15 cellular contexts compared by ENCODE assay signal in genomic region chr3:64616953-64617352, GRCh38.
"Had no signal": no experiment of that assay in that cellular context is flagged by ENCODE, and none has a peak within 500 bp of the region (broad histone marks: within the 10 kb centered on the region; RNA-seq: fewer than 3 reads in every experiment).

No MANE protein-coding gene starts in this region.

- H3K9me3 ChIP-seq: adrenal gland, thyroid gland, uterus had no signal

- H3K4me1 ChIP-seq: foreskin keratinocyte, thyroid gland had no signal

- H3K9me3 Mint-ChIP-seq: activated CD4-positive, alpha-beta memory T cell treated with anti-CD3 and anti-CD28 coated beads for 36 hours; activated naive CD4-positive, alpha-beta T cell treated with anti-CD3 and anti-CD28 coated beads, Interleukin-2, amount 50 U/mL, for 24 hours; activated T-cell treated with anti-CD3 and anti-CD28 coated beads, Interleukin-2, amount 50 U/mL, for 4 hours; neural crest cell had no signal

- H3K36me3 Mint-ChIP-seq: activated CD4-positive, alpha-beta memory T cell treated with anti-CD3 and anti-CD28 coated beads for 36 hours; activated naive CD4-positive, alpha-beta T cell treated with anti-CD3 and anti-CD28 coated beads, Interleukin-2, amount 50 U/mL, for 24 hours; stimulated activated memory B cell treated with anti-CD40 and anti-IgM and Interleukin-4, amounts not matched to agents 10 μg/mL and 1 μg/mL and 100 μg/mL, for 72 hours had no signal

- H3K36me3 ChIP-seq: uterus, WERI-Rb-1 had no signal

- DNase-seq: activated CD4-positive, alpha-beta memory T cell treated with anti-CD3 and anti-CD28 coated beads for 36 hours; activated effector memory CD4-positive, alpha-beta T cell treated with anti-CD3 and anti-CD28 coated beads, Interleukin-2, amount 50 U/mL, for 16 hours; activated T-cell treated with anti-CD3 and anti-CD28 coated beads, Interleukin-2, amount 50 U/mL, for 4 hours; adrenal gland; foreskin keratinocyte; hippocampal formation; kidney; thyroid gland; WERI-Rb-1 had no signal

- H3K4me1 Mint-ChIP-seq: activated naive CD4-positive, alpha-beta T cell treated with anti-CD3 and anti-CD28 coated beads, Interleukin-2, amount 50 U/mL, for 24 hours; neural crest cell; stimulated activated memory B cell treated with anti-CD40 and anti-IgM and Interleukin-4, amounts not matched to agents 10 μg/mL and 1 μg/mL and 100 μg/mL, for 72 hours had no signal

- H3K27ac Mint-ChIP-seq: activated CD4-positive, alpha-beta memory T cell treated with anti-CD3 and anti-CD28 coated beads for 36 hours; activated naive CD4-positive, alpha-beta T cell treated with anti-CD3 and anti-CD28 coated beads, Interleukin-2, amount 50 U/mL, for 24 hours; mesothelial cell of epicardium; stimulated activated memory B cell treated with anti-CD40 and anti-IgM and Interleukin-4, amounts not matched to agents 10 μg/mL and 1 μg/mL and 100 μg/mL, for 72 hours had no signal

- H3K27ac ChIP-seq: adrenal gland, foreskin keratinocyte, thyroid gland, WERI-Rb-1 had no signal

- H3K4me3 ChIP-seq: adrenal gland, thyroid gland, uterus had no signal

- H3K27me3 ChIP-seq: adrenal gland, thyroid gland, uterus had no signal

- H3K4me3 Mint-ChIP-seq: activated CD4-positive, alpha-beta memory T cell treated with anti-CD3 and anti-CD28 coated beads for 36 hours; activated naive CD4-positive, alpha-beta T cell treated with anti-CD3 and anti-CD28 coated beads, Interleukin-2, amount 50 U/mL, for 24 hours; activated T-cell treated with anti-CD3 and anti-CD28 coated beads, Interleukin-2, amount 50 U/mL, for 4 hours; mesothelial cell of epicardium; neural crest cell; stimulated activated memory B cell treated with anti-CD40 and anti-IgM and Interleukin-4, amounts not matched to agents 10 μg/mL and 1 μg/mL and 100 μg/mL, for 72 hours had no signal

- H3K27me3 Mint-ChIP-seq: activated CD4-positive, alpha-beta memory T cell treated with anti-CD3 and anti-CD28 coated beads for 36 hours; activated naive CD4-positive, alpha-beta T cell treated with anti-CD3 and anti-CD28 coated beads, Interleukin-2, amount 50 U/mL, for 24 hours; stimulated activated memory B cell treated with anti-CD40 and anti-IgM and Interleukin-4, amounts not matched to agents 10 μg/mL and 1 μg/mL and 100 μg/mL, for 72 hours had no signal

- ATAC-seq: activated T-cell treated with anti-CD3 and anti-CD28 coated beads, Interleukin-2, amount 50 U/mL, for 4 hours; foreskin keratinocyte; SK-N-SH treated with all-trans-retinoic acid at 6 μM for 48 hours; stimulated activated memory B cell treated with anti-CD40 and anti-IgM and Interleukin-4, amounts not matched to agents 10 μg/mL and 1 μg/mL and 100 μg/mL, for 72 hours had no signal
